ENCODE assay signal across 25 cellular contexts in the genomic region with DNA sequence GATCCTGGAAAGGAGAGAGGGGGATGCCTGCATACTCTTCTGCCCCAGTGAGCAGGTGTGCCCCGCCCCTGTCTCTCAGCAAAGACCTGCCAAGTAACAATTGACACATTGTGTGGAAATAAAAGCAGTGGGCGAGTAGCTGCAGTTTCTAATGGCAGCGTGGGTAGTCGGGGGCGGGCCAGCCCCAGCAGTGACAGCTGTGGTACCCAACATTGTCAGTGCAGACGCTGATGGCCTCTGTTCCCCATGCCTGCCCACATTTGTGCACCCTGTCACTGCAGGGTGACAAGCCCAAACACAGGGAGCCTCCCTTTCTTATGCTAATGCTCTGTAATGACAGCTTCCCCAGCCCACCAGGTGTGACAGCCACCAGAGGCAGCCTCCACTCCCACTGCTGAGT.
DNase-seq lines count a peak whose midpoint lies in the region; ATAC-seq and TF ChIP-seq lines count a peak whose summit lies in the region.
"Had no signal": no experiment of that assay in that cellular context is flagged by ENCODE, and none has a peak within 500 bp of the region (broad histone marks: within the 10 kb centered on the region; RNA-seq: fewer than 3 reads in every experiment).

No MANE protein-coding gene starts in this region.

- ATAC-seq in GM18868 (IDR thresholded peaks at IDR 0.05; ENCODE audit: unreplicated experiment) = peak; percentile 45
- ATAC-seq: activated CD8-positive, alpha-beta T cell treated with anti-CD3 and anti-CD28 coated beads, Interleukin-2, amount 10 ng/mL, durations not matched to agents 7 days and 5 days; right lobe of liver had no signal

- TF ChIP-seq CTCF in nephron progenitor cell (IDR thresholded peaks at IDR 0.05) (no peak), coronary artery (IDR thresholded peaks at IDR 0.05) (no peak)

- DNase-seq in Ammon's horn (ENCODE audit: low spot score) (peak; percentile 10), ecto neural progenitor cell (ENCODE audit: low spot score) (peak; percentile 53), nephron progenitor cell (peak; percentile 8), coronary artery (ENCODE audit: low spot score) (no peak), NCI-H1436 treated with DMSO at 0.1 percent for 48 hours (lab: John Stamatoyannopoulos, UW) (no peak)
- DNase-seq in stimulated activated CD4-positive, alpha-beta T cell treated with anti-CD3 and anti-CD28 coated beads, Interleukin-2, amount 100 ng/mL, for 48 hours = no peak
- DNase-seq: activated CD8-positive, alpha-beta T cell treated with anti-CD3 and anti-CD28 coated beads, Interleukin-2, amount 10 ng/mL, durations not matched to agents 7 days and 5 days; activated naive CD4-positive, alpha-beta T cell treated with anti-CD3 and anti-CD28 coated beads, Interleukin-2, amount 50 U/mL, for 16 hours; amniotic stem cell; cerebellar nuclear complex; COR-L47; HCEC 1CT; hippocampal formation; left ventricle myocardium inferior; MM.1S; right lobe of liver; stimulated activated CD4-positive, alpha-beta T cell treated with anti-CD3 and anti-CD28 coated beads, Interleukin-12 subunit alpha, Interleukin-12 subunit beta, amount 100 ng/mL, for 4 hours; stimulated activated CD4-positive, alpha-beta T cell treated with anti-CD3 and anti-CD28 coated beads, Interleukin-4, amount 100 ng/mL, for 1 hour; SW 1271; T-helper 9 cell; tibial artery had no signal

- no peaks in the 10 kb centered on the region for H3K36me3 Mint-ChIP-seq in nephron progenitor cell (ENCODE audit: low read depth)
- H3K36me3 Mint-ChIP-seq: brain had no signal

- no peak overlapping the region for H3K27ac ChIP-seq in coronary artery
- H3K27ac ChIP-seq: BLaER1, KMS-11, left ventricle myocardium inferior, right lobe of liver, tibial artery had no signal

- peaks cover 7% of the 10 kb centered on the region for H3K27me3 Mint-ChIP-seq in nephron progenitor cell (ENCODE audit: low read depth, poor library complexity)

- H3K4me3 ChIP-seq in coronary artery = no peak overlapping the region
- H3K4me3 ChIP-seq: BLaER1, left ventricle myocardium inferior, right lobe of liver, tibial artery had no signal

- H3K9me3 Mint-ChIP-seq in nephron progenitor cell = no peaks in the 10 kb centered on the region
- H3K9me3 Mint-ChIP-seq: brain had no signal

- peak overlapping the region; percentile 0 for H3K27ac Mint-ChIP-seq in nephron progenitor cell
- H3K27ac Mint-ChIP-seq: activated CD8-positive, alpha-beta T cell treated with anti-CD3 and anti-CD28 coated beads, Interleukin-2, amount 10 ng/mL, durations not matched to agents 7 days and 5 days had no signal

- H3K4me1 Mint-ChIP-seq in nephron progenitor cell = peaks cover 60% of the 10 kb centered on the region

- peak overlapping the region; percentile 0 for H3K4me3 Mint-ChIP-seq in nephron progenitor cell
- H3K4me3 Mint-ChIP-seq: activated CD8-positive, alpha-beta T cell treated with anti-CD3 and anti-CD28 coated beads, Interleukin-2, amount 10 ng/mL, durations not matched to agents 7 days and 5 days; brain had no signal

Comparison
In these comparisons a context has a peak if more than half of its experiments do, and no peak if none do; other contexts are left out.
1. DNase-seq: peak in Ammon's horn (single experiment), ecto neural progenitor cell (single experiment) and nephron progenitor cell (single experiment); none in coronary artery (single experiment), stimulated activated CD4-positive, alpha-beta T cell treated with anti-CD3 and anti-CD28 coated beads, Interleukin-2, amount 100 ng/mL, for 48 hours (0 of 2) and NCI-H1436 treated with DMSO at 0.1 percent for 48 hours (single experiment).